ENCODE assay signal across 8 cellular contexts in genomic region chr15:65189102-65189740, GRCh38. TPM values are rescaled to one million over a fixed set of nuclear protein-coding genes. Genes with fewer than 3 reads are reported as not detected.
DNase-seq lines count a peak whose midpoint lies in the region; ATAC-seq and TF ChIP-seq lines count a peak whose summit lies in the region.

No MANE protein-coding gene starts in this region.

- WGBS in esophagus squamous epithelium, 2 donors, result 11 to 26% methylated on average over 3 of the region's 3 CpGs

- intact Hi-C loops in esophagus squamous epithelium (cut with DNase I), result no loop called here

- DNase-seq in NCI-H748 (lab: John Stamatoyannopoulos, UW; ENCODE audit: unreplicated experiment) (peak; percentile 38), NCI-H748 treated with DMSO at 0.1 percent for 48 hours (lab: John Stamatoyannopoulos, UW) (no peak), Kasumi-1 (lab: John Stamatoyannopoulos, UW) (peak; percentile 80 to 87), SJCRH30 (peak; percentile 54 to 84), esophagus squamous epithelium (lab: John Stamatoyannopoulos, UW) (no peak), retina (peak; percentile 64), activated gamma-delta T cell (lab: John Stamatoyannopoulos, UW) (no peak)

- H3K36me3 ChIP-seq in SJCRH30, result no peaks in the 10 kb centered on the region
- H3K36me3 ChIP-seq in esophagus squamous epithelium, result no peaks in the 10 kb centered on the region

- H3K27me3 ChIP-seq in SJCRH30 (no peaks in the 10 kb centered on the region), esophagus squamous epithelium (no peaks in the 10 kb centered on the region)

- no peak for TF ChIP-seq POLR2A in esophagus squamous epithelium (IDR thresholded peaks at IDR 0.05)

- H3K4me3 ChIP-seq in SJCRH30, result no peak overlapping the region
- no peak overlapping the region for H3K4me3 ChIP-seq in esophagus squamous epithelium

- no peak overlapping the region for H3K27ac ChIP-seq in SJCRH30
- H3K27ac ChIP-seq in esophagus squamous epithelium, result no peak overlapping the region

- H3K9me3 ChIP-seq in SJCRH30 (replicated peaks) (no peaks in the 10 kb centered on the region), esophagus squamous epithelium (no peaks in the 10 kb centered on the region)

- TF ChIP-seq CTCF in esophagus squamous epithelium (IDR thresholded peaks at IDR 0.05), result peak; percentile 18 to 59 (median 50)

- ATAC-seq in HG03045 (IDR thresholded peaks at IDR 0.05; ENCODE audit: unreplicated experiment), result no peak

- H3K4me1 ChIP-seq in SJCRH30 (peaks cover 9% of the 10 kb centered on the region; the same call in 1 of the 2 replicates), esophagus squamous epithelium (peaks cover 0 to 9% (median 0%) of the 10 kb centered on the region in 3 donors)

RNA-seq across cellular contexts. Expression of gene CLPX, which starts 4.1 kb away (rescaled TPM):
- total RNA-seq in SJCRH30 (2014; rRNA removed; shearing (Covaris generic)), result 43.3 and 44.2 TPM in 2 replicates
- 10 to 100 TPM; 51.0 to 57.4 (median 54.1) TPM for total RNA-seq in esophagus squamous epithelium

RNA-seq across cellular contexts. Expression of gene CILP, which starts 22.1 kb away (rescaled TPM):
- total RNA-seq in SJCRH30 (2014; rRNA removed; shearing (Covaris generic)), result 0.05 TPM in 1 of 2 replicates, not detected in the other
- total RNA-seq in esophagus squamous epithelium, result 10 to 100 TPM in 1 of 4 donors, 1 to 10 TPM in 3; 2.5 to 78.0 (median 5.5) TPM

RNA-seq across cellular contexts. Expression of gene PDCD7, which starts 55.6 kb away (rescaled TPM):
- 22.8 and 25.4 TPM in 2 replicates for total RNA-seq in SJCRH30 (2014; rRNA removed; shearing (Covaris generic))
- total RNA-seq in esophagus squamous epithelium, result 10 to 100 TPM; 12.1 to 20.8 (median 16.6) TPM

Comparison
In these comparisons a context has a peak if more than half of its experiments do, and no peak if none do; other contexts are left out.
1. DNase-seq: peak in NCI-H748 (single experiment), Kasumi-1 (2 of 2), SJCRH30 (2 of 2) and retina (single experiment); none in NCI-H748 treated with DMSO at 0.1 percent for 48 hours (single experiment), esophagus squamous epithelium (single experiment) and activated gamma-delta T cell (single experiment).